1 cellular context compared by ENCODE assay signal in genomic region chr12:92485356-92486348, GRCh38.
TF ChIP-seq lines count a peak whose summit lies in the region.

No MANE protein-coding gene starts in this region.

TF ChIP-seq in GM12878, 131 proteins besides CTCF, POLR2A, EP300 and RAD21 (continued from another document):
- TF ChIP-seq TCF3 (IDR thresholded peaks at IDR 0.05; ENCODE audit: borderline replicate concordance, insufficient read depth, low read depth, low read length) (no peak), FOXM1 (IDR thresholded peaks at IDR 0.05; ENCODE audit: low read depth, low read length) (0 out of 2 replicates have a peak, but pooled peaks have one; percentile 15), EGR1 (IDR thresholded peaks at IDR 0.05; ENCODE audit: borderline replicate concordance in 1 of 2, low read depth in 2 of 2, low read length in 2 of 2) (no peak), IKZF2 (IDR thresholded peaks at IDR 0.05) (peak; percentile 50 to 57; a peak in 3 of 4 replicates), MEF2B (IDR thresholded peaks at IDR 0.05; ENCODE audit: partially characterized antibody, poor library complexity, severe bottlenecking) (peak; percentile 53), NFIC (IDR thresholded peaks at IDR 0.05; ENCODE audit: low read depth, low read length) (peak; percentile 30), RAD51 (IDR thresholded peaks at IDR 0.05) (peak; percentile 97), GATAD2B (conservative IDR thresholded peaks at IDR 0.05; ENCODE audit: low read depth) (0 out of 2 replicates have a peak, but pooled peaks have one; percentile 33), CBX5 (IDR thresholded peaks at IDR 0.05; ENCODE audit: low read depth) (0 out of 2 replicates have a peak, but pooled peaks have one; percentile 19), GABPA (IDR thresholded peaks at IDR 0.05; ENCODE audit: low read depth) (no peak), HDGF (IDR thresholded peaks at IDR 0.05) (peak; percentile 39; the same call in 1 of the 2 replicates), SPI1 (IDR thresholded peaks at IDR 0.05; ENCODE audit: borderline replicate concordance, insufficient read depth, low read depth, low read length) (peak; percentile 33; the same call in 1 of the 2 replicates), EED (IDR thresholded peaks at IDR 0.05; ENCODE audit: low read depth) (peak; percentile 63; the same call in 1 of the 2 replicates), BHLHE40 (IDR thresholded peaks at IDR 0.05; ENCODE audit: borderline replicate concordance in 1 of 2, low read depth in 2 of 2, low read length in 1 of 2) (peak; percentile 27 to 76; a peak in 2 of 4 replicates), CHD4 (IDR thresholded peaks at IDR 0.05) (no peak), NR2F1 (conservative IDR thresholded peaks at IDR 0.05) (peak; percentile 67; the same call in 1 of the 2 replicates)
- TF ChIP-seq, protein P1, sequence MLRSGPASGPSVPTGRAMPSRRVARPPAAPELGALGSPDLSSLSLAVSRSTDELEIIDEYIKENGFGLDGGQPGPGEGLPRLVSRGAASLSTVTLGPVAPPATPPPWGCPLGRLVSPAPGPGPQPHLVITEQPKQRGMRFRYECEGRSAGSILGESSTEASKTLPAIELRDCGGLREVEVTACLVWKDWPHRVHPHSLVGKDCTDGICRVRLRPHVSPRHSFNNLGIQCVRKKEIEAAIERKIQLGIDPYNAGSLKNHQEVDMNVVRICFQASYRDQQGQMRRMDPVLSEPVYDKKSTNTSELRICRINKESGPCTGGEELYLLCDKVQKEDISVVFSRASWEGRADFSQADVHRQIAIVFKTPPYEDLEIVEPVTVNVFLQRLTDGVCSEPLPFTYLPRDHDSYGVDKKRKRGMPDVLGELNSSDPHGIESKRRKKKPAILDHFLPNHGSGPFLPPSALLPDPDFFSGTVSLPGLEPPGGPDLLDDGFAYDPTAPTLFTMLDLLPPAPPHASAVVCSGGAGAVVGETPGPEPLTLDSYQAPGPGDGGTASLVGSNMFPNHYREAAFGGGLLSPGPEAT (IDR thresholded peaks at IDR 0.05; ENCODE audit: low read depth) = 0 out of 2 replicates have a peak, but pooled peaks have one; percentile 32
- TF ChIP-seq, protein P2, sequence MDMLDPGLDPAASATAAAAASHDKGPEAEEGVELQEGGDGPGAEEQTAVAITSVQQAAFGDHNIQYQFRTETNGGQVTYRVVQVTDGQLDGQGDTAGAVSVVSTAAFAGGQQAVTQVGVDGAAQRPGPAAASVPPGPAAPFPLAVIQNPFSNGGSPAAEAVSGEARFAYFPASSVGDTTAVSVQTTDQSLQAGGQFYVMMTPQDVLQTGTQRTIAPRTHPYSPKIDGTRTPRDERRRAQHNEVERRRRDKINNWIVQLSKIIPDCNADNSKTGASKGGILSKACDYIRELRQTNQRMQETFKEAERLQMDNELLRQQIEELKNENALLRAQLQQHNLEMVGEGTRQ (IDR thresholded peaks at IDR 0.05; ENCODE audit: borderline replicate concordance, low read depth, low read length) = peak; percentile 27; the same call in 1 of the 2 replicates
- TF ChIP-seq, protein P3, sequence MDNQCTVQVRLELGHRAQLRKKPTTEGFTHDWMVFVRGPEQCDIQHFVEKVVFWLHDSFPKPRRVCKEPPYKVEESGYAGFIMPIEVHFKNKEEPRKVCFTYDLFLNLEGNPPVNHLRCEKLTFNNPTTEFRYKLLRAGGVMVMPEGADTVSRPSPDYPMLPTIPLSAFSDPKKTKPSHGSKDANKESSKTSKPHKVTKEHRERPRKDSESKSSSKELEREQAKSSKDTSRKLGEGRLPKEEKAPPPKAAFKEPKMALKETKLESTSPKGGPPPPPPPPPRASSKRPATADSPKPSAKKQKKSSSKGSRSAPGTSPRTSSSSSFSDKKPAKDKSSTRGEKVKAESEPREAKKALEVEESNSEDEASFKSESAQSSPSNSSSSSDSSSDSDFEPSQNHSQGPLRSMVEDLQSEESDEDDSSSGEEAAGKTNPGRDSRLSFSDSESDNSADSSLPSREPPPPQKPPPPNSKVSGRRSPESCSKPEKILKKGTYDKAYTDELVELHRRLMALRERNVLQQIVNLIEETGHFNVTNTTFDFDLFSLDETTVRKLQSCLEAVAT (IDR thresholded peaks at IDR 0.05) = peak; percentile 23; the same call in 1 of the 2 replicates
- TF ChIP-seq, protein P4, sequence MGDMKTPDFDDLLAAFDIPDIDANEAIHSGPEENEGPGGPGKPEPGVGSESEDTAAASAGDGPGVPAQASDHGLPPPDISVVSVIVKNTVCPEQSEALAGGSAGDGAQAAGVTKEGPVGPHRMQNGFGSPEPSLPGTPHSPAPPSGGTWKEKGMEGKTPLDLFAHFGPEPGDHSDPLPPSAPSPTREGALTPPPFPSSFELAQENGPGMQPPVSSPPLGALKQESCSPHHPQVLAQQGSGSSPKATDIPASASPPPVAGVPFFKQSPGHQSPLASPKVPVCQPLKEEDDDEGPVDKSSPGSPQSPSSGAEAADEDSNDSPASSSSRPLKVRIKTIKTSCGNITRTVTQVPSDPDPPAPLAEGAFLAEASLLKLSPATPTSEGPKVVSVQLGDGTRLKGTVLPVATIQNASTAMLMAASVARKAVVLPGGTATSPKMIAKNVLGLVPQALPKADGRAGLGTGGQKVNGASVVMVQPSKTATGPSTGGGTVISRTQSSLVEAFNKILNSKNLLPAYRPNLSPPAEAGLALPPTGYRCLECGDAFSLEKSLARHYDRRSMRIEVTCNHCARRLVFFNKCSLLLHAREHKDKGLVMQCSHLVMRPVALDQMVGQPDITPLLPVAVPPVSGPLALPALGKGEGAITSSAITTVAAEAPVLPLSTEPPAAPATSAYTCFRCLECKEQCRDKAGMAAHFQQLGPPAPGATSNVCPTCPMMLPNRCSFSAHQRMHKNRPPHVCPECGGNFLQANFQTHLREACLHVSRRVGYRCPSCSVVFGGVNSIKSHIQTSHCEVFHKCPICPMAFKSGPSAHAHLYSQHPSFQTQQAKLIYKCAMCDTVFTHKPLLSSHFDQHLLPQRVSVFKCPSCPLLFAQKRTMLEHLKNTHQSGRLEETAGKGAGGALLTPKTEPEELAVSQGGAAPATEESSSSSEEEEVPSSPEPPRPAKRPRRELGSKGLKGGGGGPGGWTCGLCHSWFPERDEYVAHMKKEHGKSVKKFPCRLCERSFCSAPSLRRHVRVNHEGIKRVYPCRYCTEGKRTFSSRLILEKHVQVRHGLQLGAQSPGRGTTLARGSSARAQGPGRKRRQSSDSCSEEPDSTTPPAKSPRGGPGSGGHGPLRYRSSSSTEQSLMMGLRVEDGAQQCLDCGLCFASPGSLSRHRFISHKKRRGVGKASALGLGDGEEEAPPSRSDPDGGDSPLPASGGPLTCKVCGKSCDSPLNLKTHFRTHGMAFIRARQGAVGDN (IDR thresholded peaks at IDR 0.05) = 0 out of 2 replicates have a peak, but pooled peaks have one; percentile 41
